In the genomic region with DNA sequence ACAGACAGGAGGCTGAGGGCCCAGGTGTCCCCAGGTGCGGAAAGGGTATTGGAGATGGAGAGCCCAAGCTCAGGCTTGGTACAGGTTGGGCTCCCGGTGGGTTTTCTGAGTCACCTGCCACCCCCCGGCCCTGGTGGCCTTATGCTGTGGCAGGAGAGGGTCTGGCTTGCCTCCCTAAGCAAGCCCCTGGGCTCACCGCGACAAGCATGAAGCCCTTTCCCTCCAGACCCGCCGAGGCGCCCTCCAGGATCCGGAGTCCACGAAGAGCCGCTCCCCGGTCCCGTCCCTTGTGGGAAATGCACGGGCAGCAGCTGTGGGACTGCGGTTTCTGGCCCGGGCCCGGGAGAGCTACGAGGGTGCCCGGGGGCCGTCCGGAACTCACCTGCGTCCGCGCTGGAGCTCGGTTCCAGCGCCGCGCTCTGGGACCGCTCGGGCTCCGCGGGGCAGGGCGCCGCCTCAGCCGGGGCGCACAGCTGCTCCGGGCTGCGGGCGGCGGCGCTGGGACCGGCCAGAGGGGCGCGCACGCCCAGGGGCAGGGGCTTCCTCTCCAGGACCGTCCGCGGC, we compare ENCODE assay signal across 8 cellular contexts. TPM values are rescaled to one million over a fixed set of nuclear protein-coding genes. Genes with fewer than 3 reads are reported as not detected.
A peak's percentile ranks its signal among the peaks of the same experiment; 100 is the strongest.
DNase-seq lines count a peak whose midpoint lies in the region; ATAC-seq, FAIRE-seq and TF ChIP-seq lines count a peak whose summit lies in the region.

No MANE protein-coding gene starts in this region.

- H3K4me3 Mint-ChIP-seq in activated T-helper 1 cell treated with anti-CD3 and anti-CD28 coated beads, Interleukin-12 subunit alpha, Interleukin-12 subunit beta, Interleukin-2, Interleukin-4 antibody, amounts not matched to agents 30 ng/mL and 10 ng/mL and 1 ng/mL, durations not matched to agents 14 hours and 24 hours and 36 hours = peak overlapping the region; percentile 69
- H3K4me3 Mint-ChIP-seq in mesothelial cell of epicardium = peak overlapping the region; percentile 44

- intact Hi-C loops in activated T-helper 1 cell treated with anti-CD3 and anti-CD28 coated beads, Interleukin-12 subunit alpha, Interleukin-12 subunit beta, Interleukin-2, Interleukin-4 antibody, amounts not matched to agents 30 ng/mL and 10 ng/mL and 1 ng/mL, durations not matched to agents 14 hours and 24 hours and 36 hours (cut with micrococcal nuclease) = loop anchor here (1.0 to 2.0 kb wide), 3 partner anchors 17 to 279 kb away; a partner anchor contains a TSS

- no peak for TF ChIP-seq CTCF in mesothelial cell of epicardium (IDR thresholded peaks at IDR 0.05; ENCODE audit: unreplicated experiment)
- no peak for TF ChIP-seq CTCF in GM13977 (IDR thresholded peaks at IDR 0.05; ENCODE audit: extremely low read depth, insufficient read depth, missing control alignments)

- no peaks in the 10 kb centered on the region for H3K9me3 Mint-ChIP-seq in activated T-helper 1 cell treated with anti-CD3 and anti-CD28 coated beads, Interleukin-12 subunit alpha, Interleukin-12 subunit beta, Interleukin-2, Interleukin-4 antibody, amounts not matched to agents 30 ng/mL and 10 ng/mL and 1 ng/mL, durations not matched to agents 14 hours and 24 hours and 36 hours
- no peaks in the 10 kb centered on the region for H3K9me3 Mint-ChIP-seq in mesothelial cell of epicardium

- H3K4me1 Mint-ChIP-seq in activated T-helper 1 cell treated with anti-CD3 and anti-CD28 coated beads, Interleukin-12 subunit alpha, Interleukin-12 subunit beta, Interleukin-2, Interleukin-4 antibody, amounts not matched to agents 30 ng/mL and 10 ng/mL and 1 ng/mL, durations not matched to agents 14 hours and 24 hours and 36 hours (ENCODE audit: low read depth) = peaks cover 16% of the 10 kb centered on the region
- peaks cover 13% of the 10 kb centered on the region for H3K4me1 Mint-ChIP-seq in mesothelial cell of epicardium

- H3K27ac Mint-ChIP-seq in activated T-helper 1 cell treated with anti-CD3 and anti-CD28 coated beads, Interleukin-12 subunit alpha, Interleukin-12 subunit beta, Interleukin-2, Interleukin-4 antibody, amounts not matched to agents 30 ng/mL and 10 ng/mL and 1 ng/mL, durations not matched to agents 14 hours and 24 hours and 36 hours = no peak overlapping the region
- H3K27ac Mint-ChIP-seq in mesothelial cell of epicardium = no peak overlapping the region

- no peak for DNase-seq in GM12892 (ENCODE audit: insufficient read length)
- DNase-seq in activated T-helper 1 cell treated with anti-CD3 and anti-CD28 coated beads, Interleukin-12 subunit alpha, Interleukin-12 subunit beta, Interleukin-2, Interleukin-4 antibody, amounts not matched to agents 30 ng/mL and 10 ng/mL and 1 ng/mL, durations not matched to agents 14 hours and 24 hours and 36 hours (ENCODE audit: low spot score) = no peak
- no peak for DNase-seq in mesothelial cell of epicardium (ENCODE audit: low spot score in 2 of 2, unreplicated experiment in 2 of 2)
- DNase-seq in HT-29 (ENCODE audit: low spot score) = no peak
- no peak for DNase-seq in globus pallidus (ENCODE audit: low spot score)
- no peak for DNase-seq in GM13977 (ENCODE audit: low spot score)
- no peak for DNase-seq in activated naive CD4-positive, alpha-beta T cell treated with Interleukin-2 at 50 U/mL for 16 hours

- H3K36me3 Mint-ChIP-seq in activated T-helper 1 cell treated with anti-CD3 and anti-CD28 coated beads, Interleukin-12 subunit alpha, Interleukin-12 subunit beta, Interleukin-2, Interleukin-4 antibody, amounts not matched to agents 30 ng/mL and 10 ng/mL and 1 ng/mL, durations not matched to agents 14 hours and 24 hours and 36 hours (ENCODE audit: low read depth) = peaks cover 4% of the 10 kb centered on the region
- no peaks in the 10 kb centered on the region for H3K36me3 Mint-ChIP-seq in mesothelial cell of epicardium

- in situ Hi-C loops in GM13977 (cut with MboI; ENCODE audit: low pct_unique_long_range_greater_than_20kb, low sequenced_read_pairs, unreplicated experiment) = no loop called here

- TF ChIP-seq POLR2A in GM12892 (IDR thresholded peaks at IDR 0.05; ENCODE audit: low read depth, low read length) = no peak

- FAIRE-seq in GM12892 (lab: Jason Lieb, UNC) = peak; percentile 51

- peak; percentile 16 for ATAC-seq in HG02759 (IDR thresholded peaks at IDR 0.05; ENCODE audit: unreplicated experiment)

- H3K27me3 Mint-ChIP-seq in activated T-helper 1 cell treated with anti-CD3 and anti-CD28 coated beads, Interleukin-12 subunit alpha, Interleukin-12 subunit beta, Interleukin-2, Interleukin-4 antibody, amounts not matched to agents 30 ng/mL and 10 ng/mL and 1 ng/mL, durations not matched to agents 14 hours and 24 hours and 36 hours (ENCODE audit: insufficient read depth) = peaks cover 3% of the 10 kb centered on the region
- peaks cover 19% of the 10 kb centered on the region for H3K27me3 Mint-ChIP-seq in mesothelial cell of epicardium (ENCODE audit: low read depth)

RNA-seq across cellular contexts. Expression of a gene that starts 0.8 kb away (rescaled TPM):
- 2.5 TPM for polyA plus RNA-seq in GM12892 (2012; ENCODE audit: missing spikeins)
- total RNA-seq in activated T-helper 1 cell treated with anti-CD3 and anti-CD28 coated beads, Interleukin-12 subunit alpha, Interleukin-12 subunit beta, Interleukin-2, Interleukin-4 antibody, amounts not matched to agents 30 ng/mL and 10 ng/mL and 1 ng/mL, durations not matched to agents 14 hours and 24 hours and 36 hours = 23.9 and 25.1 TPM in 2 replicates
- total RNA-seq in mesothelial cell of epicardium = 5.7 to 6.2 TPM (median 5.9 TPM) in 3 replicates
- 217 and 239 TPM in 2 replicates for total RNA-seq in HT-29 (2014; rRNA removed; shearing (Covaris generic))

RNA-seq across cellular contexts. Expression of a gene that starts 7.7 kb away (rescaled TPM):
- polyA plus RNA-seq in GM12892 (2012; ENCODE audit: missing spikeins) = 15.9 TPM
- 13.9 and 14.9 TPM in 2 replicates for total RNA-seq in activated T-helper 1 cell treated with anti-CD3 and anti-CD28 coated beads, Interleukin-12 subunit alpha, Interleukin-12 subunit beta, Interleukin-2, Interleukin-4 antibody, amounts not matched to agents 30 ng/mL and 10 ng/mL and 1 ng/mL, durations not matched to agents 14 hours and 24 hours and 36 hours
- 4.6 to 5.7 TPM (median 5.5 TPM) in 3 replicates for total RNA-seq in mesothelial cell of epicardium
- total RNA-seq in HT-29 (2014; rRNA removed; shearing (Covaris generic)) = 3.7 and 5.3 TPM in 2 replicates

RNA-seq across cellular contexts. Expression of a gene that starts 15.7 kb away (rescaled TPM):
- 1.6 TPM for polyA plus RNA-seq in GM12892 (2012; ENCODE audit: missing spikeins)
- total RNA-seq in activated T-helper 1 cell treated with anti-CD3 and anti-CD28 coated beads, Interleukin-12 subunit alpha, Interleukin-12 subunit beta, Interleukin-2, Interleukin-4 antibody, amounts not matched to agents 30 ng/mL and 10 ng/mL and 1 ng/mL, durations not matched to agents 14 hours and 24 hours and 36 hours = not detected in 2 replicates
- 4.8 to 6.3 TPM (median 5.2 TPM) in 3 replicates for total RNA-seq in mesothelial cell of epicardium
- 2.5 and 2.7 TPM in 2 replicates for total RNA-seq in HT-29 (2014; rRNA removed; shearing (Covaris generic))

RNA-seq across cellular contexts. Expression of a gene that starts 17.2 kb away (rescaled TPM):
- 23.2 TPM for polyA plus RNA-seq in GM12892 (2012; ENCODE audit: missing spikeins)
- total RNA-seq in activated T-helper 1 cell treated with anti-CD3 and anti-CD28 coated beads, Interleukin-12 subunit alpha, Interleukin-12 subunit beta, Interleukin-2, Interleukin-4 antibody, amounts not matched to agents 30 ng/mL and 10 ng/mL and 1 ng/mL, durations not matched to agents 14 hours and 24 hours and 36 hours = 48.1 and 53.6 TPM in 2 replicates
- total RNA-seq in mesothelial cell of epicardium = 61.1 to 65.1 TPM (median 61.2 TPM) in 3 replicates
- 82.2 and 104 TPM in 2 replicates for total RNA-seq in HT-29 (2014; rRNA removed; shearing (Covaris generic))

RNA-seq across cellular contexts. Expression of a gene that starts 23.6 kb away (rescaled TPM):
- 0.19 TPM for polyA plus RNA-seq in GM12892 (2012; ENCODE audit: missing spikeins)
- total RNA-seq in activated T-helper 1 cell treated with anti-CD3 and anti-CD28 coated beads, Interleukin-12 subunit alpha, Interleukin-12 subunit beta, Interleukin-2, Interleukin-4 antibody, amounts not matched to agents 30 ng/mL and 10 ng/mL and 1 ng/mL, durations not matched to agents 14 hours and 24 hours and 36 hours = 78.2 and 80.1 TPM in 2 replicates
- total RNA-seq in mesothelial cell of epicardium = 75.8 to 84.0 TPM (median 77.9 TPM) in 3 replicates
- total RNA-seq in HT-29 (2014; rRNA removed; shearing (Covaris generic)) = 59.9 and 84.3 TPM in 2 replicates
